In genomic region chr19:1279782-1280341, GRCh38 we compare ENCODE assay signal across 1 cellular context.
A peak's percentile ranks its signal among the peaks of the same experiment; 100 is the strongest.
TF ChIP-seq lines count a peak whose summit lies in the region.

No MANE protein-coding gene starts in this region.

TF ChIP-seq in A549, 52 proteins besides CTCF, POLR2A, EP300 and RAD21 (continued from another document):
- TF ChIP-seq GATA3 (IDR thresholded peaks at IDR 0.05; ENCODE audit: borderline replicate concordance) = no peak
- peak; percentile 99 for TF ChIP-seq ZFP36 (IDR thresholded peaks at IDR 0.05; ENCODE audit: borderline replicate concordance, partially characterized antibody)
- no peak for TF ChIP-seq USF2 (IDR thresholded peaks at IDR 0.05)
